In genomic region chr7:30470163-30470770, GRCh38 we compare ENCODE assay signal across 9 cellular contexts. TPM values are rescaled to one million over a fixed set of nuclear protein-coding genes. Genes with fewer than 3 reads are reported as not detected.
A peak's percentile ranks its signal among the peaks of the same experiment; 100 is the strongest.
DNase-seq lines count a peak whose midpoint lies in the region; ATAC-seq and TF ChIP-seq lines count a peak whose summit lies in the region.
"Had no signal": no experiment of that assay in that cellular context is flagged by ENCODE, and none has a peak within 500 bp of the region (broad histone marks: within the 10 kb centered on the region; RNA-seq: fewer than 3 reads in every experiment).

No MANE protein-coding gene starts in this region.

- H3K4me1 ChIP-seq in muscle layer of colon (ENCODE audit: insufficient read depth, low read length): peaks cover 63% of the 10 kb centered on the region
- peaks cover 71% of the 10 kb centered on the region for H3K4me1 ChIP-seq in vagina

- peak; percentile 51 for ATAC-seq in Right ventricle myocardium inferior
- no peak for ATAC-seq in GM19395 (IDR thresholded peaks at IDR 0.05; ENCODE audit: unreplicated experiment)
- no peak for ATAC-seq in HG03442 (IDR thresholded peaks at IDR 0.05; ENCODE audit: unreplicated experiment)

- TF ChIP-seq POLR2A in vagina (IDR thresholded peaks at IDR 0.05): no peak

- H3K9ac ChIP-seq in muscle layer of colon (ENCODE audit: low read length): no peak overlapping the region

- DNase-seq in Right ventricle myocardium inferior (ENCODE audit: missing footprints): no peak
- no peak for DNase-seq in cardiac septum (ENCODE audit: low spot score)
- peak; percentile 24 for DNase-seq in ecto neural progenitor cell (ENCODE audit: low spot score)
- DNase-seq in vagina (ENCODE audit: extremely low spot score in 2 of 2): peak in 1 of 2 donors; percentile 90
- no peak for DNase-seq in midbrain (lab: John Stamatoyannopoulos, UW)
- DNase-seq: CD4-positive, CD25-positive, alpha-beta regulatory T cell had no signal

- H3K27ac ChIP-seq in muscle layer of colon (ENCODE audit: low read depth, low read length) (peak overlapping the region; percentile 64), vagina (peak overlapping the region; percentile 80)

- H3K36me3 ChIP-seq in muscle layer of colon (ENCODE audit: insufficient read depth, low read length) (no peaks in the 10 kb centered on the region), vagina (no peaks in the 10 kb centered on the region)

- no peaks in the 10 kb centered on the region for H3K9me3 ChIP-seq in muscle layer of colon (ENCODE audit: low read length)
- no peaks in the 10 kb centered on the region for H3K9me3 ChIP-seq in vagina

- intact Hi-C loops in Right ventricle myocardium inferior (cut with DNase I) (loop anchor here (10.0 kb wide), 1 partner anchor 185 kb away; the partner anchor contains the start of gene ZNRF2), cardiac septum (cut with DNase I) (loop anchor here (1.0 kb wide), 1 partner anchor 8 kb away; the partner anchor contains the start of gene NOD1), vagina (cut with DNase I) (no loop called here)

- H3K4me3 ChIP-seq in muscle layer of colon (ENCODE audit: low read depth in 1 of 2, low read length in 2 of 2) (peak overlapping the region; percentile 2 to 10), vagina (no peak overlapping the region)

- TF ChIP-seq CTCF in vagina (IDR thresholded peaks at IDR 0.05): no peak

- H3K27me3 ChIP-seq in muscle layer of colon (ENCODE audit: control insufficient read depth in 1 of 2, insufficient read depth in 2 of 2, low read length in 2 of 2) (no peaks in the 10 kb centered on the region), vagina (no peaks in the 10 kb centered on the region)

RNA-seq across cellular contexts. Expression of gene NOD1, which starts 8.3 kb away (rescaled TPM):
- total RNA-seq in Right ventricle myocardium inferior (8.4 TPM), cardiac septum (13.2 TPM), vagina (14.5 TPM)

RNA-seq across cellular contexts. Expression of gene GGCT, which starts 34.4 kb away (rescaled TPM):
- total RNA-seq in Right ventricle myocardium inferior (18.9 TPM), cardiac septum (20.8 TPM), vagina (21.6 TPM)

Comparison
In these comparisons a context has a peak if more than half of its experiments do, and no peak if none do; other contexts are left out.
1. H3K4me3 ChIP-seq: peak in muscle layer of colon (2 of 2); none in vagina (0 of 2).